ENCODE assay signal across 14 cellular contexts in the genomic region with DNA sequence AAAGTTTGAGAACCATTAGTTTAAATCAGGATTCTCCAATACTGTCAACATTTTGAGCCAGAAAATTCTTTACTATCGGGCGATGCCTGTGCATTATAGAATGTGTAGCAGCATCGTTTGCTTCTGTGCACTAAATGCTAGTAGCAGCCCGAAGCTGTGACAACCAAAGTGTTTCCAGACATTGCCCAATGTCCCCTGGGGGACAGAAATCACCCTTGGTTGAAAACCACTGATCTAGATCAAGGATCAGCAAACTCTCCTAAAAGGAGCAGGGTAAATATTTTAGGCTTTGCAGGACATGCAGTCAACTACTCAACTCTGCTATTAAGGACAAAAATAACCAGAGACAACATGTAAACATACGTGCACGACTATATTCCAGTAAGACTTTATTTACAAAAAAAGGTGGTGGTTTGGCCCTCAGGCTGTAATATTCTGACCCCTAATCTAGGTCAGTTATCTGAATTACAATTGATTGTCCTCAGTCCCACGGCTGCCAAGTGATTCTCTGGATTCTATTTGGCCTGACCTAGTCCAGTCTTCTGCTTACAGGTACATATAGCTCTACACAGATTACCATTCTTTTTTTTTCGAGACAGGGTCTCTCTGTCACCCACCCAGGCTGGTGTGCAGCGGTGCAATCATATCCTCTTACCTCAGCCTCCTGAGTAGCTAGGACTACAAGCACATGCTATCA. TPM values are rescaled to one million over a fixed set of nuclear protein-coding genes. Genes with fewer than 3 reads are reported as not detected.
DNase-seq lines count a peak whose midpoint lies in the region; ATAC-seq, FAIRE-seq and TF ChIP-seq lines count a peak whose summit lies in the region.
"Had no signal": no experiment of that assay in that cellular context is flagged by ENCODE, and none has a peak within 500 bp of the region (broad histone marks: within the 10 kb centered on the region; RNA-seq: fewer than 3 reads in every experiment).

No MANE protein-coding gene starts in this region.

- H3K4me1 ChIP-seq in right lobe of liver: peaks cover 0 to 25% (median 11%) of the 10 kb centered on the region in 4 donors
- H3K4me1 ChIP-seq in HepG2 (ENCODE audit: insufficient read depth, low read length): peaks cover 12% of the 10 kb centered on the region; the same call in 1 of the 2 replicates
- H3K4me1 ChIP-seq in left ventricle myocardium inferior: peaks cover 43% of the 10 kb centered on the region

- no peak overlapping the region for H3K4me2 ChIP-seq in HepG2 (ENCODE audit: low read depth, low read length)

- CTCF ChIA-PET in HepG2 (lab: Yijun Ruan, JAX; ENCODE audit: low intra/inter-chr PET ratio, low total read pairs): no interaction called here

- no peak for TF ChIP-seq CTCF in right lobe of liver (IDR thresholded peaks at IDR 0.05)
- no peak for TF ChIP-seq CTCF in HepG2 (CRISPR knock-in tag; IDR thresholded peaks at IDR 0.05)
- no peak for TF ChIP-seq CTCF in GM10266 (IDR thresholded peaks at IDR 0.05; ENCODE audit: control insufficient read depth, insufficient read depth, low read depth, missing control alignments)
- TF ChIP-seq CTCF in left ventricle myocardium inferior (IDR thresholded peaks at IDR 0.05; ENCODE audit: borderline replicate concordance): no peak

- BruUV-seq in HepG2 (replicated peaks; lab: Mats Ljungman, UMichigan): no TSS peak

- ATAC-seq in right lobe of liver (peak; percentile 60 to 80 (median 74)), HepG2 (no peak), left lobe of liver (peak; percentile 87)
- ATAC-seq: CD8-positive, alpha-beta T cell had no signal

- H3K27ac ChIP-seq in right lobe of liver: no peak overlapping the region
- no peak overlapping the region for H3K27ac ChIP-seq in HepG2 (ENCODE audit: extremely low read length, insufficient read depth, low read length)
- no peak overlapping the region for H3K27ac ChIP-seq in left ventricle myocardium inferior (replicated peaks)
- H3K27ac ChIP-seq: GM23248 had no signal

- TF ChIP-seq EP300 in HepG2 (IDR thresholded peaks at IDR 0.05; ENCODE audit: low read depth in 2 of 2, low read length in 2 of 2) (no peak), HepG2 (CRISPR knock-in tag; IDR thresholded peaks at IDR 0.05; ENCODE audit: borderline replicate concordance) (no peak)

- TF ChIP-seq POLR2A in right lobe of liver (IDR thresholded peaks at IDR 0.05) (no peak), HepG2 (IDR thresholded peaks at IDR 0.05; ENCODE audit: insufficient read depth in 1 of 2, low read depth in 2 of 2, low read length in 2 of 2) (no peak), GM12892 (IDR thresholded peaks at IDR 0.05; ENCODE audit: low read depth, low read length) (no peak)

- H3K4me3 ChIP-seq in right lobe of liver: no peak overlapping the region
- H3K4me3 ChIP-seq in HepG2 (replicated peaks in 1 of 3; ENCODE audit: insufficient read depth in 1 of 3, low read depth in 2 of 3, low read length in 3 of 3): no peak overlapping the region
- no peak overlapping the region for H3K4me3 ChIP-seq in left ventricle myocardium inferior
- H3K4me3 ChIP-seq: GM23248 had no signal

- in situ Hi-C loops in HepG2 (cut with HindIII; ENCODE audit: extremely low pct_ligation_motif_present, low pct_unique_long_range_greater_than_20kb): no loop called here

- POLR2A ChIA-PET in HepG2 (lab: Yijun Ruan, JAX): no interaction called here

- intact Hi-C loops in right lobe of liver (cut with DNase I) (no loop called here), HepG2 (cut with micrococcal nuclease; ENCODE audit: unreplicated experiment) (no loop called here), left ventricle myocardium inferior (cut with micrococcal nuclease) (no loop called here)

- H3K79me2 ChIP-seq in HepG2 (ENCODE audit: insufficient read depth, low read length): peaks cover 74% of the 10 kb centered on the region

- DNase-seq in right lobe of liver (no peak), HepG2 (ENCODE audit: low spot score) (no peak), GM12892 (ENCODE audit: insufficient read length) (no peak), OCI-M1 (lab: John Stamatoyannopoulos, UW) (peak; percentile 11), left lobe of liver (ENCODE audit: low spot score) (no peak), GM10266 (ENCODE audit: extremely low spot score) (no peak), NCI-H1694 (lab: John Stamatoyannopoulos, UW) (no peak), left ventricle myocardium inferior (no peak)
- DNase-seq: Calu3; CD8-positive, alpha-beta T cell; DMS79 treated with DMSO at 0.1 percent for 48 hours; GM23248; HCEC 1CT had no signal

- H2AFZ ChIP-seq in HepG2 (ENCODE audit: low read length): no peak overlapping the region
- H2AFZ ChIP-seq: GM23248 had no signal

- H3K9ac ChIP-seq in HepG2 (ENCODE audit: insufficient read depth, low read depth, low read length): no peak overlapping the region
- H3K9ac ChIP-seq: GM23248 had no signal

- H3K9me3 ChIP-seq in right lobe of liver: no peaks in the 10 kb centered on the region
- H3K9me3 ChIP-seq in HepG2 (ENCODE audit: low read length): no peaks in the 10 kb centered on the region
- no peaks in the 10 kb centered on the region for H3K9me3 ChIP-seq in left ventricle myocardium inferior (replicated peaks)

- H3K27me3 ChIP-seq in right lobe of liver (no peaks in the 10 kb centered on the region), HepG2 (ENCODE audit: control insufficient read depth in 1 of 2, insufficient read depth in 2 of 2, low read length in 2 of 2) (no peaks in the 10 kb centered on the region), left ventricle myocardium inferior (ENCODE audit: low read depth) (no peaks in the 10 kb centered on the region)

- H3K36me3 ChIP-seq in right lobe of liver (no peaks in the 10 kb centered on the region), HepG2 (replicated peaks in 1 of 2; ENCODE audit: control insufficient read depth in 1 of 2, insufficient read depth in 2 of 2, low read length in 2 of 2) (peaks cover 0 to 4% of the 10 kb centered on the region in 2 experiments; a peak in 1 of 5 replicates), left ventricle myocardium inferior (no peaks in the 10 kb centered on the region)

- FAIRE-seq in HepG2 (lab: Jason Lieb, UNC) (no peak), GM12892 (lab: Jason Lieb, UNC) (peak; percentile 27)
- FAIRE-seq: GM18507 had no signal

- 53% methylated on average over 7 of the region's 9 CpGs for WGBS in right lobe of liver (ENCODE audit: insufficient coverage, low coverage, low lambda C conversion rate, missing lambda C conversion rate)
- WGBS in HepG2 (ENCODE audit: low lambda C conversion rate): 91% methylated on average over 9 of the region's 9 CpGs

- no peak for TF ChIP-seq RAD21 in HepG2 (CRISPR knock-in tag; IDR thresholded peaks at IDR 0.05)

- peaks cover 3% of the 10 kb centered on the region; the same call in 1 of the 2 replicates for H4K20me1 ChIP-seq in HepG2 (ENCODE audit: insufficient read depth, low read length)

RNA-seq across cellular contexts. Expression of a gene that starts 10.6 kb away (rescaled TPM):
- total RNA-seq in right lobe of liver: 10 to 100 TPM; 24.1 to 32.4 (median 31.6) TPM
- total RNA-seq in HepG2 (2016; rRNA removed; fragmentation: Illumina TruSeq; extraction: Trizol): 63.3 and 82.8 TPM in 2 replicates
- 40.5 and 48.6 TPM in 2 replicates for total RNA-seq in HepG2 (2016; cell fraction: cytosol; rRNA removed; fragmentation: Illumina TruSeq; extraction: Trizol; ENCODE audit: low read depth)
- total RNA-seq in HepG2 (2016; cell fraction: insoluble cytoplasmic fraction; rRNA removed; fragmentation: Illumina TruSeq; extraction: Trizol): 63.0 and 76.3 TPM in 2 replicates
- total RNA-seq in HepG2 (2016; cell fraction: membrane; rRNA removed; fragmentation: Illumina TruSeq; extraction: Trizol): 58.2 and 67.7 TPM in 2 replicates
- total RNA-seq in HepG2 (2016; cell fraction: nucleus; rRNA removed; fragmentation: Illumina TruSeq; extraction: Trizol): 57.2 and 61.7 TPM in 2 replicates
- 15.6 and 19.4 TPM in 2 replicates for polyA plus RNA-seq in HepG2 (2011; rRNA removed)
- 8.4 and 15.7 TPM in 2 replicates for polyA plus RNA-seq in HepG2 (2011; cell fraction: cytosol; rRNA removed)
- polyA plus RNA-seq in HepG2 (2011; cell fraction: nucleus; rRNA removed): 5.8 and 7.7 TPM in 2 replicates
- 38.8 and 46.7 TPM in 2 replicates for polyA plus RNA-seq in HepG2 (2012)
- 21.2 and 29.2 TPM in 2 replicates for polyA plus RNA-seq in HepG2 (2016; cell fraction: cytosol; fragmentation: Illumina TruSeq; extraction: Trizol; ENCODE audit: low read depth)
- 72.2 and 73.8 TPM in 2 replicates for polyA plus RNA-seq in HepG2 (2016; cell fraction: insoluble cytoplasmic fraction; fragmentation: Illumina TruSeq; extraction: Trizol; ENCODE audit: low read depth)
- polyA plus RNA-seq in HepG2 (2016; cell fraction: membrane; fragmentation: Illumina TruSeq; extraction: Trizol; ENCODE audit: low read depth): 36.3 and 46.3 TPM in 2 replicates
- 32.7 and 33.6 TPM in 2 replicates for polyA plus RNA-seq in HepG2 (2016; cell fraction: nucleus; fragmentation: Illumina TruSeq; extraction: Trizol; ENCODE audit: insufficient read depth, low read depth)
- polyA minus RNA-seq in HepG2 (2011; rRNA and poly(A)+ RNA removed; ENCODE audit: low replicate concordance): 14.1 and 57.5 TPM in 2 replicates
- polyA minus RNA-seq in HepG2 (2011; cell fraction: cytosol; rRNA and poly(A)+ RNA removed): 29.2 and 31.0 TPM in 2 replicates
- polyA minus RNA-seq in HepG2 (2011; cell fraction: nucleus; rRNA and poly(A)+ RNA removed): 53.7 and 80.9 TPM in 2 replicates
- polyA plus RNA-seq in GM12892 (2012; ENCODE audit: missing spikeins): 82.1 TPM
- 22.3 TPM for total RNA-seq in left lobe of liver
- 80.0 TPM for total RNA-seq in left ventricle myocardium inferior

RNA-seq across cellular contexts. Expression of a gene that starts 20.6 kb away (rescaled TPM):
- total RNA-seq in right lobe of liver (1 to 10 TPM; 1.2 to 6.7 (median 3.1) TPM), HepG2 (2016; rRNA removed; fragmentation: Illumina TruSeq; extraction: Trizol) (13.7 and 14.0 TPM in 2 replicates), left lobe of liver (2.2 TPM), left ventricle myocardium inferior (12.8 TPM)
- 4.5 and 4.8 TPM in 2 replicates for total RNA-seq in HepG2 (2016; cell fraction: cytosol; rRNA removed; fragmentation: Illumina TruSeq; extraction: Trizol; ENCODE audit: low read depth)
- total RNA-seq in HepG2 (2016; cell fraction: insoluble cytoplasmic fraction; rRNA removed; fragmentation: Illumina TruSeq; extraction: Trizol): 12.6 and 14.5 TPM in 2 replicates
- 8.9 and 9.6 TPM in 2 replicates for total RNA-seq in HepG2 (2016; cell fraction: membrane; rRNA removed; fragmentation: Illumina TruSeq; extraction: Trizol)
- 8.9 and 10.3 TPM in 2 replicates for total RNA-seq in HepG2 (2016; cell fraction: nucleus; rRNA removed; fragmentation: Illumina TruSeq; extraction: Trizol)
- 5.1 and 7.8 TPM in 2 replicates for polyA plus RNA-seq in HepG2 (2011; rRNA removed)
- 7.3 and 7.5 TPM in 2 replicates for polyA plus RNA-seq in HepG2 (2011; cell fraction: cytosol; rRNA removed)
- 2.3 and 4.0 TPM in 2 replicates for polyA plus RNA-seq in HepG2 (2011; cell fraction: nucleus; rRNA removed)
- polyA plus RNA-seq in HepG2 (2012): 4.7 and 10.1 TPM in 2 replicates
- polyA plus RNA-seq in HepG2 (2016; cell fraction: cytosol; fragmentation: Illumina TruSeq; extraction: Trizol; ENCODE audit: low read depth): 3.9 and 4.1 TPM in 2 replicates
- polyA plus RNA-seq in HepG2 (2016; cell fraction: insoluble cytoplasmic fraction; fragmentation: Illumina TruSeq; extraction: Trizol; ENCODE audit: low read depth): 21.4 and 22.7 TPM in 2 replicates
- 9.0 and 9.1 TPM in 2 replicates for polyA plus RNA-seq in HepG2 (2016; cell fraction: membrane; fragmentation: Illumina TruSeq; extraction: Trizol; ENCODE audit: low read depth)
- polyA plus RNA-seq in HepG2 (2016; cell fraction: nucleus; fragmentation: Illumina TruSeq; extraction: Trizol; ENCODE audit: insufficient read depth, low read depth): 13.7 and 14.7 TPM in 2 replicates
- polyA minus RNA-seq in HepG2 (2011; rRNA and poly(A)+ RNA removed; ENCODE audit: low replicate concordance): 5.8 and 52.1 TPM in 2 replicates
- 4.9 and 5.0 TPM in 2 replicates for polyA minus RNA-seq in HepG2 (2011; cell fraction: cytosol; rRNA and poly(A)+ RNA removed)
- polyA minus RNA-seq in HepG2 (2011; cell fraction: nucleus; rRNA and poly(A)+ RNA removed): 3.1 and 7.9 TPM in 2 replicates
- 23.4 TPM for polyA plus RNA-seq in GM12892 (2012; ENCODE audit: missing spikeins)
